ENCODE assay signal across 10 cellular contexts in the genomic region with DNA sequence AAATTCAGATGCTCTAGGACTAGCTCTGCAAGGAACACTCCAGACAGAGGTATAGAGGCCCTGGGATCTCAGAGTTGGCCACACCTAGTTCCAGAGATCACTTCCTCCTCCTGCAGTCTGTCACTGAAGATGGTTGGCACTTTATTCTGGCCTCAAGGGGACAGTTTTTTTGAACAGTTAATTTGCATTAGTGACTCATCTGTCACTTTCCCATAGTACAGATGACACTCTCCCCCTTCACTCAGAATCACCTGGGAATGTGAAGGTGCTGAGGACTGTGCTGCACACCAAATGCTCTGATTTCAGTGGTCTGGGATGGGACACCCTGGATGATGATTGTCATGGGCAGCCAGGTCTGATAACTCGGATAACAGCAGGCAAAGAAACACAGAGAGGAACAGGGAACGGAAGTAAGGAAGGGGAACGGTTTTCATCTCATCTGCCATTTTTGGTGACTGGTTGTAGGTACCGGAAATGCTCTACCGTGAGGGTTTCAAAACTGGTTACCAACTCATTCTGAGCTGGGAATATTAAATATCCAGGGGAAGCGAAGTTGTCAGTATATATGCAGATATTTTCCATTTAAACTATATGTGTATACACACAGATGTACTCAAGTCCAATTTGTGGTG.
DNase-seq lines count a peak whose midpoint lies in the region; ATAC-seq and TF ChIP-seq lines count a peak whose summit lies in the region.
"Had no signal": no experiment of that assay in that cellular context is flagged by ENCODE, and none has a peak within 500 bp of the region (broad histone marks: within the 10 kb centered on the region; RNA-seq: fewer than 3 reads in every experiment).

No MANE protein-coding gene starts in this region.

- CTCF ChIA-PET in Calu3 (lab: Charles Lee) = no interaction called here

- no peak overlapping the region for H3K4me3 ChIP-seq in NB4 (ENCODE audit: low read depth, low read length)

- TF ChIP-seq POLR2A in NB4 (IDR thresholded peaks at IDR 0.05; ENCODE audit: extremely low read depth, insufficient read length) = no peak

- DNase-seq in activated naive CD8-positive, alpha-beta T cell treated with anti-CD3 and anti-CD28 coated beads, Interleukin-2, amount 50 U/mL, for 24 hours = no peak
- DNase-seq in activated naive CD8-positive, alpha-beta T cell treated with anti-CD3 and anti-CD28 coated beads for 36 hours = no peak
- DNase-seq in NB4 (ENCODE audit: low read depth) (peak; percentile 15), Calu3 (no peak), mucosa of gallbladder (ENCODE audit: low spot score) (no peak), NCI-H524 treated with DMSO at 0.1 percent for 48 hours (lab: John Stamatoyannopoulos, UW) (no peak), anterior cingulate cortex (lab: John Stamatoyannopoulos, UW) (no peak)
- DNase-seq: retina had no signal

- H3K27me3 Mint-ChIP-seq in activated naive CD8-positive, alpha-beta T cell treated with anti-CD3 and anti-CD28 coated beads, Interleukin-2, amount 50 U/mL, for 24 hours = no peaks in the 10 kb centered on the region
- H3K27me3 Mint-ChIP-seq in activated naive CD8-positive, alpha-beta T cell treated with anti-CD3 and anti-CD28 coated beads for 36 hours = no peaks in the 10 kb centered on the region
- no peaks in the 10 kb centered on the region for H3K27me3 Mint-ChIP-seq in Calu3 (ENCODE audit: unreplicated experiment)

- no peak for TF ChIP-seq CTCF in NB4 (IDR thresholded peaks at IDR 0.05; ENCODE audit: low read depth, low read length)
- no peak for TF ChIP-seq CTCF in Calu3 (IDR thresholded peaks at IDR 0.05; ENCODE audit: unreplicated experiment)

- no peak overlapping the region for H3K4me3 Mint-ChIP-seq in activated naive CD8-positive, alpha-beta T cell treated with anti-CD3 and anti-CD28 coated beads, Interleukin-2, amount 50 U/mL, for 24 hours
- H3K4me3 Mint-ChIP-seq in activated naive CD8-positive, alpha-beta T cell treated with anti-CD3 and anti-CD28 coated beads for 36 hours = no peak overlapping the region
- no peak overlapping the region for H3K4me3 Mint-ChIP-seq in Calu3 (ENCODE audit: low read depth, unreplicated experiment)
- H3K4me3 Mint-ChIP-seq: T-helper 1 cell treated with Interleukin-12 subunit alpha and Interleukin-12 subunit beta and Interleukin-4 antibody, amounts not matched to agents 30 μg/mL and 1 μg/mL, for 36 hours had no signal

- peak; percentile 54 for ATAC-seq in activated naive CD8-positive, alpha-beta T cell treated with anti-CD3 and anti-CD28 coated beads, Interleukin-2, amount 50 U/mL, for 24 hours
- ATAC-seq in HG02885 (IDR thresholded peaks at IDR 0.05; ENCODE audit: poor library complexity, unreplicated experiment) = peak; percentile 92

- H3K27ac Mint-ChIP-seq in activated naive CD8-positive, alpha-beta T cell treated with anti-CD3 and anti-CD28 coated beads, Interleukin-2, amount 50 U/mL, for 24 hours = no peak overlapping the region
- H3K27ac Mint-ChIP-seq in activated naive CD8-positive, alpha-beta T cell treated with anti-CD3 and anti-CD28 coated beads for 36 hours = no peak overlapping the region
- no peak overlapping the region for H3K27ac Mint-ChIP-seq in Calu3 (ENCODE audit: unreplicated experiment)
- H3K27ac Mint-ChIP-seq: T-helper 1 cell treated with Interleukin-12 subunit alpha and Interleukin-12 subunit beta and Interleukin-4 antibody, amounts not matched to agents 30 μg/mL and 1 μg/mL, for 36 hours had no signal

- peaks cover 3% of the 10 kb centered on the region for H3K36me3 Mint-ChIP-seq in activated naive CD8-positive, alpha-beta T cell treated with anti-CD3 and anti-CD28 coated beads, Interleukin-2, amount 50 U/mL, for 24 hours (ENCODE audit: low read depth)
- no peaks in the 10 kb centered on the region for H3K36me3 Mint-ChIP-seq in activated naive CD8-positive, alpha-beta T cell treated with anti-CD3 and anti-CD28 coated beads for 36 hours
- peaks cover 11% of the 10 kb centered on the region for H3K36me3 Mint-ChIP-seq in Calu3 (ENCODE audit: insufficient read depth, unreplicated experiment)

- peaks cover 19% of the 10 kb centered on the region for H3K4me1 Mint-ChIP-seq in activated naive CD8-positive, alpha-beta T cell treated with anti-CD3 and anti-CD28 coated beads, Interleukin-2, amount 50 U/mL, for 24 hours
- H3K4me1 Mint-ChIP-seq in activated naive CD8-positive, alpha-beta T cell treated with anti-CD3 and anti-CD28 coated beads for 36 hours = peaks cover 25% of the 10 kb centered on the region
- peaks cover 50% of the 10 kb centered on the region for H3K4me1 Mint-ChIP-seq in Calu3 (ENCODE audit: low read depth, unreplicated experiment)

- BruUV-seq in Calu3 (replicated peaks; lab: Mats Ljungman, UMichigan) = no TSS peak

- intact Hi-C loops in Calu3 (cut with micrococcal nuclease; ENCODE audit: unreplicated experiment) = loop anchor here (5.0 kb wide), 1 partner anchor 64 kb away; no protein-coding TSS in a partner anchor

- no peaks in the 10 kb centered on the region for H3K9me3 Mint-ChIP-seq in activated naive CD8-positive, alpha-beta T cell treated with anti-CD3 and anti-CD28 coated beads, Interleukin-2, amount 50 U/mL, for 24 hours
- H3K9me3 Mint-ChIP-seq in activated naive CD8-positive, alpha-beta T cell treated with anti-CD3 and anti-CD28 coated beads for 36 hours = no peaks in the 10 kb centered on the region
- H3K9me3 Mint-ChIP-seq in Calu3 (ENCODE audit: low read depth, unreplicated experiment) = no peaks in the 10 kb centered on the region
- H3K9me3 Mint-ChIP-seq: T-helper 1 cell treated with Interleukin-12 subunit alpha and Interleukin-12 subunit beta and Interleukin-4 antibody, amounts not matched to agents 30 μg/mL and 1 μg/mL, for 36 hours had no signal
